ENCODE assay signal across 1 cellular context in the genomic region with DNA sequence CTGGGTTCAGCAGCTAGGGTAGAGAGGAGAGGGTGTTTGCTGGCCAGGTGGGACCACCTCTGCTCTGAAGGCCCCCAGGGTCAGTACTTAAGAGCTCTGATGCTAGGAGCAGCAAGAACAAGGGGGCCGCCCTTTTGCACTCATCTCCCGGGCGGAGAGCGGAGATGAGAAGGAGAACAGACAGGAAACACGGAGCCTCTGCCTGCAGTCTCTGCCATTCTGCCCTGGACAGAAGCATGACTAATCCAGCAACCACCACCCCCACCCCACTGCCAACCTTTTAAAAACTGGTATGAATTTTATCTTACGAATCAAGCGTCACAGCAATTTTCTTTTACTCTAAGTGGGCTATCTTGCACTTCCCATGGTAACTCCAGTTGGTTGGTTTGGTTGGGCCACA.
TF ChIP-seq lines count a peak whose summit lies in the region.

No MANE protein-coding gene starts in this region.

TF ChIP-seq in SK-N-SH treated with all-trans-retinoic acid at 6 μM for 48 hours, 23 proteins besides CTCF, POLR2A, EP300 and RAD21 (continued from another document):
- TF ChIP-seq, protein P1, sequence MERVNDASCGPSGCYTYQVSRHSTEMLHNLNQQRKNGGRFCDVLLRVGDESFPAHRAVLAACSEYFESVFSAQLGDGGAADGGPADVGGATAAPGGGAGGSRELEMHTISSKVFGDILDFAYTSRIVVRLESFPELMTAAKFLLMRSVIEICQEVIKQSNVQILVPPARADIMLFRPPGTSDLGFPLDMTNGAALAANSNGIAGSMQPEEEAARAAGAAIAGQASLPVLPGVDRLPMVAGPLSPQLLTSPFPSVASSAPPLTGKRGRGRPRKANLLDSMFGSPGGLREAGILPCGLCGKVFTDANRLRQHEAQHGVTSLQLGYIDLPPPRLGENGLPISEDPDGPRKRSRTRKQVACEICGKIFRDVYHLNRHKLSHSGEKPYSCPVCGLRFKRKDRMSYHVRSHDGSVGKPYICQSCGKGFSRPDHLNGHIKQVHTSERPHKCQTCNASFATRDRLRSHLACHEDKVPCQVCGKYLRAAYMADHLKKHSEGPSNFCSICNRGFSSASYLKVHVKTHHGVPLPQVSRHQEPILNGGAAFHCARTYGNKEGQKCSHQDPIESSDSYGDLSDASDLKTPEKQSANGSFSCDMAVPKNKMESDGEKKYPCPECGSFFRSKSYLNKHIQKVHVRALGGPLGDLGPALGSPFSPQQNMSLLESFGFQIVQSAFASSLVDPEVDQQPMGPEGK (CRISPR knock-in tag; IDR thresholded peaks at IDR 0.05; ENCODE audit: borderline replicate concordance), result no peak
